In genomic region chr20:1827974-1828785, GRCh38 we compare ENCODE assay signal across 9 cellular contexts.
A peak's percentile ranks its signal among the peaks of the same experiment; 100 is the strongest.
DNase-seq lines count a peak whose midpoint lies in the region; ATAC-seq and TF ChIP-seq lines count a peak whose summit lies in the region.
"Had no signal": no experiment of that assay in that cellular context is flagged by ENCODE, and none has a peak within 500 bp of the region (broad histone marks: within the 10 kb centered on the region; RNA-seq: fewer than 3 reads in every experiment).

No MANE protein-coding gene starts in this region.

- peaks cover 46% of the 10 kb centered on the region for H3K4me1 ChIP-seq in GM23248 (ENCODE audit: insufficient read depth)
- H3K4me1 ChIP-seq in OCI-LY7 (ENCODE audit: insufficient read depth, low read length, poor library complexity, severe bottlenecking), result no peaks in the 10 kb centered on the region
- H3K4me1 ChIP-seq in CD8-positive, alpha-beta T cell (ENCODE audit: insufficient read depth, low read length), result no peaks in the 10 kb centered on the region

- H3K9me3 ChIP-seq in GM23248 (ENCODE audit: low read depth) (no peaks in the 10 kb centered on the region), OCI-LY7 (ENCODE audit: low read length) (0 out of 2 replicates have a peak, but pooled peaks cover 3% of the 10 kb centered on the region)
- peaks cover 4% of the 10 kb centered on the region for H3K9me3 ChIP-seq in CD8-positive, alpha-beta T cell (ENCODE audit: low read length)

- H3K4me3 Mint-ChIP-seq in progenitor cell of endocrine pancreas (ENCODE audit: low read depth), result no peak overlapping the region
- no peak overlapping the region for H3K4me3 Mint-ChIP-seq in CD8-positive, alpha-beta T cell

- peak; percentile 49 to 56 for ATAC-seq in left cardiac atrium
- no peak for ATAC-seq in CD8-positive, alpha-beta T cell

- POLR2A ChIA-PET in OCI-LY7 (lab: Charles Lee), result interaction anchor here (0.6 kb wide), 1 partner anchor 466 kb away, joined by 3 read pairs; no protein-coding TSS in a partner anchor
- POLR2A ChIA-PET in CD8-positive, alpha-beta T cell (lab: Charles Lee), result no interaction called here

- H3K9me3 Mint-ChIP-seq in progenitor cell of endocrine pancreas (ENCODE audit: low read depth), result no peaks in the 10 kb centered on the region
- peaks cover 8% of the 10 kb centered on the region for H3K9me3 Mint-ChIP-seq in CD8-positive, alpha-beta T cell

- no peak overlapping the region for H3K4me3 ChIP-seq in GM23248
- no peak overlapping the region for H3K4me3 ChIP-seq in OCI-LY7 (ENCODE audit: low read depth, low read length, poor library complexity, severe bottlenecking)
- H3K4me3 ChIP-seq in CD8-positive, alpha-beta T cell (ENCODE audit: low read depth, low read length), result no peak overlapping the region

- peaks cover 21% of the 10 kb centered on the region for H3K4me1 Mint-ChIP-seq in progenitor cell of endocrine pancreas (ENCODE audit: low read depth)
- H3K4me1 Mint-ChIP-seq in CD8-positive, alpha-beta T cell (ENCODE audit: low read depth), result no peaks in the 10 kb centered on the region

- in situ Hi-C loops in GM23248 (cut with MboI), result no loop called here

- H3F3A ChIP-seq in GM23248 (ENCODE audit: insufficient read depth), result peaks cover 14% of the 10 kb centered on the region

- no peak for TF ChIP-seq CTCF in progenitor cell of endocrine pancreas (IDR thresholded peaks at IDR 0.05; ENCODE audit: unreplicated experiment)
- no peak for TF ChIP-seq CTCF in OCI-LY7 (conservative IDR thresholded peaks at IDR 0.05; ENCODE audit: low read length)
- no peak for TF ChIP-seq CTCF in CD8-positive, alpha-beta T cell (IDR thresholded peaks at IDR 0.05)

- H3K4me2 ChIP-seq in GM23248 (ENCODE audit: unreplicated experiment), result peak overlapping the region; percentile 0
- no peak overlapping the region for H3K4me2 ChIP-seq in OCI-LY7 (ENCODE audit: low read length)

- H3K79me2 ChIP-seq in GM23248 (ENCODE audit: insufficient read depth), result no peaks in the 10 kb centered on the region
- H3K79me2 ChIP-seq in OCI-LY7 (ENCODE audit: insufficient read depth, low read depth, low read length), result no peaks in the 10 kb centered on the region

- intact Hi-C loops in left cardiac atrium (cut with DNase I), result no loop called here
- intact Hi-C loops in OCI-LY7 (cut with micrococcal nuclease; ENCODE audit: unreplicated experiment), result no loop called here
- intact Hi-C loops in CD8-positive, alpha-beta T cell (cut with DNase I, micrococcal nuclease), result no loop called here

- peak overlapping the region; percentile 3; the same call in 1 of the 2 replicates for H2AFZ ChIP-seq in GM23248
- no peak overlapping the region for H2AFZ ChIP-seq in OCI-LY7 (ENCODE audit: low read length)

- DNase-seq in GM23248 (peak; percentile 48), left cardiac atrium (peak; percentile 78), progenitor cell of endocrine pancreas (ENCODE audit: low spot score, unreplicated experiment) (no peak), cerebellar cortex (ENCODE audit: low spot score) (no peak), OCI-LY7 (ENCODE audit: low spot score) (no peak), NCI-H446 treated with DMSO at 0.1 percent for 48 hours (lab: John Stamatoyannopoulos, UW) (no peak)
- no peak for DNase-seq in CD8-positive, alpha-beta T cell
- DNase-seq: DMS 273 treated with DMSO at 0.1 percent for 48 hours had no signal

- H3K36me3 Mint-ChIP-seq in progenitor cell of endocrine pancreas (ENCODE audit: insufficient read depth), result no peaks in the 10 kb centered on the region
- peaks cover 3% of the 10 kb centered on the region for H3K36me3 Mint-ChIP-seq in CD8-positive, alpha-beta T cell

- H3K9me2 ChIP-seq in GM23248 (ENCODE audit: insufficient read depth) (no peaks in the 10 kb centered on the region), OCI-LY7 (ENCODE audit: insufficient read depth, low read length) (no peaks in the 10 kb centered on the region)

- no peaks in the 10 kb centered on the region for H3K27me3 ChIP-seq in GM23248 (replicated peaks; ENCODE audit: insufficient read depth)
- no peaks in the 10 kb centered on the region for H3K27me3 ChIP-seq in CD8-positive, alpha-beta T cell (ENCODE audit: insufficient read depth, low read length)

- BruUV-seq in OCI-LY7 (replicated peaks; lab: Mats Ljungman, UMichigan), result no TSS peak

- peak overlapping the region; percentile 95 for H3K27ac Mint-ChIP-seq in progenitor cell of endocrine pancreas
- H3K27ac Mint-ChIP-seq in CD8-positive, alpha-beta T cell, result no peak overlapping the region

- no peaks in the 10 kb centered on the region for H3K36me3 ChIP-seq in GM23248 (ENCODE audit: low read depth)
- H3K36me3 ChIP-seq in OCI-LY7 (ENCODE audit: insufficient read depth, low read length), result no peaks in the 10 kb centered on the region
- H3K36me3 ChIP-seq in CD8-positive, alpha-beta T cell (ENCODE audit: insufficient read depth, low read length), result no peaks in the 10 kb centered on the region

- H4K20me1 ChIP-seq in GM23248 (ENCODE audit: insufficient read depth), result no peaks in the 10 kb centered on the region
- H4K20me1 ChIP-seq in OCI-LY7 (ENCODE audit: insufficient read depth, low read length), result no peaks in the 10 kb centered on the region

- peak overlapping the region; percentile 72 for H3K27ac ChIP-seq in GM23248
- peak overlapping the region; percentile 99 for H3K27ac ChIP-seq in angular gyrus (ENCODE audit: low read depth, low read length)
- no peak overlapping the region for H3K27ac ChIP-seq in OCI-LY7 (ENCODE audit: low read depth, low read length, poor library complexity, severe bottlenecking)
- no peak overlapping the region for H3K27ac ChIP-seq in CD8-positive, alpha-beta T cell (ENCODE audit: low read depth, low read length)

- CTCF ChIA-PET in OCI-LY7 (lab: Charles Lee; ENCODE audit: unreplicated experiment), result no interaction called here
- CTCF ChIA-PET in CD8-positive, alpha-beta T cell (lab: Charles Lee), result no interaction called here

- peak overlapping the region; percentile 27; the same call in 1 of the 2 replicates for H3K9ac ChIP-seq in GM23248

- WGBS in GM23248 (ENCODE audit: low coverage in 1 of 2, low lambda C conversion rate in 2 of 2, missing lambda C conversion rate in 2 of 2), 2 experiments, result 50 to 57% methylated on average over 12 to 13 of the region's 13 CpGs

- peaks cover 13% of the 10 kb centered on the region for H3K27me3 Mint-ChIP-seq in progenitor cell of endocrine pancreas
- peaks cover 11% of the 10 kb centered on the region for H3K27me3 Mint-ChIP-seq in CD8-positive, alpha-beta T cell (ENCODE audit: low read depth)

Comparison
In these comparisons a context has a peak if more than half of its experiments do, and no peak if none do; other contexts are left out.
1. DNase-seq: peak in GM23248 (single experiment) and left cardiac atrium (single experiment); none in progenitor cell of endocrine pancreas (single experiment), cerebellar cortex (single experiment), OCI-LY7 (single experiment), CD8-positive, alpha-beta T cell (0 of 7) and NCI-H446 treated with DMSO at 0.1 percent for 48 hours (single experiment).
2. H3K27ac ChIP-seq: peak in GM23248 (single experiment) and angular gyrus (single experiment); none in OCI-LY7 (single experiment) and CD8-positive, alpha-beta T cell (single experiment).